In the genomic region with DNA sequence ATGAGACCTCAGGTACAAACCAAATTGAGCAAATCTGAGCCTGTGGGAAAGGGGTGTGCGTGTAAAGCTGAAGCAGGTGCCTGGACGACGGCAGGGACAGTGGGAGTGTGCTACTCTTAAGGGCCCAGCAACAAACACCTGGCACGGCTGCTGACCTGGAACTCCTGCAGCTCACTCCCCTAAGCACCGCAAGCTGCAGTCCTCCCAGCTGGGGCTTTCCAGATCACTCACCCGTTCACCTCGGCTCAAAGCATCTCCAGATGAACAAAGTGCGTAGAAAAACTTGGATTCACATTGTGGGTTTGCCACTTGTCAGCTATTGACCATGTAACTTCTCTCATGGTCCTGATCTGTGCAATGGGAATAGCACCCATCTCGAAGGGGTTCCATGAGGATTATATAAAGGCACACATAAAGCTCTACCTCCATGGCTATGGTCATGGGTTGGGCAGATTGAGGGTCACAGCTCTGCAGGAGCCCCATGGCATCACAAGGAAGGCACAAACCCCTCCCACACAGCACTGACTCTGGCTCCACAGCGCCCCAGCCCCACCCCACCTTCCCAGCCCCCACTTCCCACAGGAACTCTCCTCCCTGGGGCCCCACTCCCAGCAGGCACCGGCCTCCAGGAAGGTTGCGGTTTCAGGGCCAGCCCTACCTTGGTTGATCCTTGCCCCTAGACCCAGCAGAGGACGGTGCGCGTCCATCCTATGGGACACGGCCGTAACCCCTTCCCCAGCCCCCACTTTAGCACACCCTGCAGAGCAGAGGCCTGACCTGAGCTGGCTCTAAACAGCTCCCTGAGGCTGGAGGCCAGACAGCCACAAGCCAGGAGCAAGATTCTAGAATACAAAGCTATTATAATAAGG, we compare ENCODE assay signal across 10 cellular contexts. TPM values are rescaled to one million over a fixed set of nuclear protein-coding genes. Genes with fewer than 3 reads are reported as not detected.
DNase-seq lines count a peak whose midpoint lies in the region; ATAC-seq and TF ChIP-seq lines count a peak whose summit lies in the region.
"Had no signal": no experiment of that assay in that cellular context is flagged by ENCODE, and none has a peak within 500 bp of the region (broad histone marks: within the 10 kb centered on the region; RNA-seq: fewer than 3 reads in every experiment).

No MANE protein-coding gene starts in this region.

- no peaks in the 10 kb centered on the region for H3K9me3 Mint-ChIP-seq in nephron

- H3K4me1 ChIP-seq in Karpas-422 (ENCODE audit: low read length) (peaks cover 58% of the 10 kb centered on the region), suprapubic skin (peaks cover 20% of the 10 kb centered on the region), uterus (peaks cover 0 to 6% of the 10 kb centered on the region in 2 donors)

- intact Hi-C loops in uterus (cut with DNase I; ENCODE audit: low total_unique reads) = no loop called here

- no peak overlapping the region for H2AFZ ChIP-seq in Karpas-422 (ENCODE audit: low read length)

- no peaks in the 10 kb centered on the region for H3K36me3 ChIP-seq in Karpas-422 (ENCODE audit: insufficient read depth, low read length)
- no peaks in the 10 kb centered on the region for H3K36me3 ChIP-seq in suprapubic skin
- no peaks in the 10 kb centered on the region for H3K36me3 ChIP-seq in uterus

- H3K27me3 ChIP-seq in Karpas-422 (ENCODE audit: low read length) (no peaks in the 10 kb centered on the region), suprapubic skin (no peaks in the 10 kb centered on the region), uterus (no peaks in the 10 kb centered on the region)

- no peak overlapping the region for H3K4me3 ChIP-seq in Karpas-422 (ENCODE audit: low read length)
- no peak overlapping the region for H3K4me3 ChIP-seq in suprapubic skin
- H3K4me3 ChIP-seq in uterus = no peak overlapping the region

- 95% methylated on average over 17 of the region's 17 CpGs for WGBS in suprapubic skin

- H3K27ac ChIP-seq in Karpas-422 (ENCODE audit: low read length) = peak overlapping the region; percentile 71
- H3K27ac ChIP-seq in suprapubic skin = no peak overlapping the region
- H3K27ac ChIP-seq in uterus = no peak overlapping the region

- H3K4me3 Mint-ChIP-seq in nephron = peak overlapping the region in 1 of 3 experiments; percentile 6

- no peaks in the 10 kb centered on the region for H3K27me3 Mint-ChIP-seq in nephron (ENCODE audit: low read depth)

- DNase-seq in NCI-H146 (lab: John Stamatoyannopoulos, UW) (peak; percentile 12), NCI-H146 treated with DMSO at 0.1 percent for 48 hours (lab: John Stamatoyannopoulos, UW; ENCODE audit: unreplicated experiment) (no peak), Karpas-422 (no peak), SKM-1 (lab: John Stamatoyannopoulos, UW; ENCODE audit: unreplicated experiment) (no peak), suprapubic skin (ENCODE audit: low spot score in 2 of 2) (no peak), uterus (no peak)
- DNase-seq: activated T-cell treated with anti-CD3 and anti-CD28 coated beads, Interleukin-2, amount 50 U/mL, for 48 hours had no signal

- peak overlapping the region; percentile 15; the same call in 1 of the 2 replicates for H3K9ac ChIP-seq in Karpas-422 (ENCODE audit: low read length)
- H3K9ac ChIP-seq: parathyroid adenoma had no signal

- no peak for TF ChIP-seq EP300 in suprapubic skin (IDR thresholded peaks at IDR 0.05)

- H3K79me2 ChIP-seq in Karpas-422 (ENCODE audit: low read length) = peaks cover 82% of the 10 kb centered on the region

- H3K9me2 ChIP-seq in Karpas-422 (replicated peaks; ENCODE audit: insufficient read depth, low read length) = no peaks in the 10 kb centered on the region

- peak; percentile 72 for ATAC-seq in GM21786 (IDR thresholded peaks at IDR 0.05; ENCODE audit: unreplicated experiment)

- H3K9me3 ChIP-seq in Karpas-422 (ENCODE audit: low read length) (no peaks in the 10 kb centered on the region), suprapubic skin (no peaks in the 10 kb centered on the region), uterus (no peaks in the 10 kb centered on the region)

- H3K4me1 Mint-ChIP-seq in nephron = peaks cover 40% of the 10 kb centered on the region

- TF ChIP-seq POLR2A in suprapubic skin (IDR thresholded peaks at IDR 0.05) = no peak
- no peak for TF ChIP-seq POLR2A in uterus (IDR thresholded peaks at IDR 0.05)

- peaks cover 22% of the 10 kb centered on the region for H3K36me3 Mint-ChIP-seq in nephron (ENCODE audit: low read depth)

- peaks cover 7% of the 10 kb centered on the region; the same call in 1 of the 2 replicates for H4K20me1 ChIP-seq in Karpas-422 (ENCODE audit: insufficient read depth, low read depth, low read length)

- TF ChIP-seq CTCF in nephron (IDR thresholded peaks at IDR 0.05; ENCODE audit: unreplicated experiment in 3 of 3) = no peak
- no peak for TF ChIP-seq CTCF in suprapubic skin (IDR thresholded peaks at IDR 0.05)
- no peak for TF ChIP-seq CTCF in uterus (IDR thresholded peaks at IDR 0.05)

- no peak overlapping the region for H3K4me2 ChIP-seq in Karpas-422 (ENCODE audit: low read depth, low read length, poor library complexity, severe bottlenecking)

- H3K27ac Mint-ChIP-seq in nephron = peak overlapping the region; percentile 59 to 69 (median 68)

RNA-seq across cellular contexts. Expression of a gene that starts 21.9 kb away (rescaled TPM):
- total RNA-seq in Karpas-422 (2014; rRNA removed; shearing (Covaris generic); ENCODE audit: low replicate concordance) = 48.1 and 62.4 TPM in 2 replicates
- total RNA-seq in suprapubic skin = 10 to 100 TPM in 3 of 4 donors, 1 to 10 TPM in 1; 7.1 to 16.5 (median 11.1) TPM
- total RNA-seq in uterus = 10 to 100 TPM in 2 of 4 donors, 1 to 10 TPM in 2; 6.2 to 57.9 (median 27.5) TPM

RNA-seq across cellular contexts. Expression of a gene that starts 37.4 kb away (rescaled TPM):
- total RNA-seq in Karpas-422 (2014; rRNA removed; shearing (Covaris generic); ENCODE audit: low replicate concordance) = 6.4 and 17.4 TPM in 2 replicates
- total RNA-seq in suprapubic skin (10 to 100 TPM; 15.7 to 44.7 (median 23.2) TPM), uterus (10 to 100 TPM; 12.1 to 65.3 (median 22.9) TPM)
